34 cellular contexts compared by ENCODE assay signal in the genomic region with DNA sequence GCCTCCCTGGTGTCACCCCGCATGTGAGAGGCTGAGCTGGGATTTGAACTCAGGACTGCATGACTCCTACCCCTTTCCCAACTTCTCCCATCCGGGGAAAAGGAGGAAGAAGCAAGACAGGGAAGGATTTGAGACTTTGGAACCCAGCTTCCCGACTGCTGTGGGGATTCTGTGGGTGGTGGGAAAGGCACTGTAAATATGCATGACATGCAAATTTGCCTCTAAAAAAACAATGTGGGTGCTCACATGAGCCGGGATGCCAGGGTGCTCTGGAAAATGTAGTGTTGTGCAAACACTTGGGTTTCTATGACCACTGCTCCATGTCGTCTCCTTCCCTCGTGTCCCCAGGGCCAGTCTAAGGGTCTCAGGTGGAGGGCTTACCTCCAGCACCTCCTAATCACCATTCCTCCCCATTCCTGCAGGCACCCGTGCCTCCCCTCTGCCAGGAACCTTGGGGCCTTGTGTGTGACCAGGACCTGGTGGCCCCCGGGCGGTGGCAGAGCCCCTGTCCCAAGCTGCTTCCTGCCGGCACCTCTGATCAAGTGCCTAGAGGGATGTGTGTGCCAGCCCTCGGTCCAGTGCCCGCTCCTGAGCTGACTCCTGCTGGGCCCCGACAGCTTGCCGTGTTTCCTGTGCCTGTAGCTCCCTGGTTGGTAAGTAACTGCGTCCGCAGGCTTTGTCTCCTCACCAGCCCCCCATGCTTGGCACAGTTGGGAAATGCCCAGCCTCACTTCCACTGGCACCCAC.
"Had no signal": no experiment of that assay in that cellular context is flagged by ENCODE, and none has a peak within 500 bp of the region (broad histone marks: within the 10 kb centered on the region; RNA-seq: fewer than 3 reads in every experiment).

No MANE protein-coding gene starts in this region.

- H3K27ac ChIP-seq: adrenal gland, body of pancreas, cardiac muscle cell, esophagus muscularis mucosa, foreskin keratinocyte, gastrocnemius medialis, heart left ventricle, WERI-Rb-1 had no signal

- H3K9me3 ChIP-seq: adrenal gland, body of pancreas, esophagus muscularis mucosa, gastrocnemius medialis, heart left ventricle had no signal

- FAIRE-seq: colon had no signal

- H3K27me3 ChIP-seq: adrenal gland, body of pancreas, cardiac muscle cell had no signal

- DNase-seq: activated B cell treated with CpG ODN at 0.5 μM for 24 hours; activated CD4-positive, alpha-beta memory T cell treated with anti-CD3 and anti-CD28 coated beads for 36 hours; activated CD4-positive, alpha-beta T cell treated with anti-CD3 and anti-CD28 coated beads, Interleukin-2, amount 10 ng/mL, durations not matched to agents 24 days and 14 days; activated CD8-positive, alpha-beta memory T cell treated with anti-CD3 and anti-CD28 coated beads, Interleukin-2, amount 10 ng/mL, durations not matched to agents 7 days and 5 days; activated CD8-positive, alpha-beta memory T cell treated with anti-CD3 and anti-CD28 coated beads, Interleukin-2, amount 50 U/mL, for 4 hours; activated CD8-positive, alpha-beta T cell treated with anti-CD3 and anti-CD28 coated beads, Interleukin-2, amount 10 ng/mL, durations not matched to agents 7 days and 5 days; activated effector memory CD4-positive, alpha-beta T cell treated with anti-CD3 and anti-CD28 coated beads, Interleukin-2, amount 50 U/mL, for 16 hours; activated naive CD4-positive, alpha-beta T cell treated with anti-CD3 and anti-CD28 coated beads for 36 hours; activated naive CD8-positive, alpha-beta T cell treated with anti-CD3 and anti-CD28 coated beads for 36 hours; activated naive CD8-positive, alpha-beta T cell treated with anti-CD3 and anti-CD28 coated beads, Interleukin-2, amount 50 U/mL, for 24 hours; activated T-cell treated with anti-CD3 and anti-CD28 coated beads, Interleukin-2, amount 50 U/mL, for 1 hour; activated T-cell treated with anti-CD3 and anti-CD28 coated beads, Interleukin-2, amount 50 U/mL, for 48 hours; adrenal gland; amygdala; aorta; body of pancreas; central memory CD4-positive, alpha-beta T cell; cortex of kidney; dermis blood vessel endothelial cell; effector CD4-positive, alpha-beta T cell; effector memory CD8-positive, alpha-beta T cell; erythroblast; foreskin keratinocyte; gastrocnemius medialis; glutamatergic neuron; heart left ventricle; T-helper 1 cell; T-helper 17 cell; T1000; WERI-Rb-1 had no signal

- H3K36me3 ChIP-seq: adrenal gland, cardiac muscle cell, esophagus muscularis mucosa, gastrocnemius medialis, heart left ventricle, WERI-Rb-1 had no signal

- ATAC-seq: activated CD4-positive, CD25-positive, alpha-beta regulatory T cell treated with anti-CD3 and anti-CD28 coated beads, Interleukin-2, amount 50 U/mL, for 24 hours; activated CD8-positive, alpha-beta memory T cell treated with anti-CD3 and anti-CD28 coated beads, Interleukin-2, amount 10 ng/mL, durations not matched to agents 7 days and 5 days; activated CD8-positive, alpha-beta T cell treated with anti-CD3 and anti-CD28 coated beads, Interleukin-2, amount 10 ng/mL, durations not matched to agents 7 days and 5 days; activated naive CD8-positive, alpha-beta T cell treated with anti-CD3 and anti-CD28 coated beads, Interleukin-2, amount 50 U/mL, for 24 hours; body of pancreas; effector memory CD8-positive, alpha-beta T cell; foreskin keratinocyte; gastrocnemius medialis; heart left ventricle; T-helper 17 cell had no signal

- H3K4me3 ChIP-seq: adrenal gland, body of pancreas, cardiac muscle cell, esophagus muscularis mucosa, gastrocnemius medialis, heart left ventricle had no signal

- H3K4me1 ChIP-seq: adrenal gland, body of pancreas, esophagus muscularis mucosa, foreskin keratinocyte, gastrocnemius medialis, heart left ventricle had no signal
